20 cellular contexts compared by ENCODE assay signal in genomic region chr9:133888779-133889491, GRCh38.
A peak's percentile ranks its signal among the peaks of the same experiment; 100 is the strongest.
DNase-seq lines count a peak whose midpoint lies in the region; FAIRE-seq and TF ChIP-seq lines count a peak whose summit lies in the region.
"Had no signal": no experiment of that assay in that cellular context is flagged by ENCODE, and none has a peak within 500 bp of the region (broad histone marks: within the 10 kb centered on the region; RNA-seq: fewer than 3 reads in every experiment).

No MANE protein-coding gene starts in this region.

- H3K27me3 Mint-ChIP-seq in astrocyte (ENCODE audit: low read depth, unreplicated experiment), result no peaks in the 10 kb centered on the region
- H3K27me3 Mint-ChIP-seq in mesothelial cell of epicardium (ENCODE audit: low read depth), result no peaks in the 10 kb centered on the region
- no peaks in the 10 kb centered on the region for H3K27me3 Mint-ChIP-seq in T-helper 2 cell treated with Interferon-gamma antibody and Interleukin-4, amounts not matched to agents 5 μg/mL and 100 μg/mL, for 36 hours (ENCODE audit: low read depth)

- no peak for FAIRE-seq in astrocyte (lab: Jason Lieb, UNC)
- FAIRE-seq: endothelial cell of umbilical vein, K562, urothelium cell line had no signal

- H3K9ac ChIP-seq in HUES6 (ENCODE audit: low read length) (peak overlapping the region; percentile 52), astrocyte (ENCODE audit: low read length) (peak overlapping the region; percentile 43)

- H3K4me3 Mint-ChIP-seq in astrocyte (ENCODE audit: unreplicated experiment) (no peak overlapping the region), mesothelial cell of epicardium (peak overlapping the region; percentile 17)
- no peak overlapping the region for H3K4me3 Mint-ChIP-seq in T-helper 2 cell treated with Interferon-gamma antibody and Interleukin-4, amounts not matched to agents 5 μg/mL and 100 μg/mL, for 36 hours
- H3K4me3 Mint-ChIP-seq: natural killer cell had no signal

- H3K36me3 ChIP-seq in HUES6 (ENCODE audit: control insufficient read depth, insufficient read depth, low read length) (peaks cover 4% of the 10 kb centered on the region; the same call in 1 of the 2 replicates), astrocyte (ENCODE audit: insufficient read depth, low read length) (no peaks in the 10 kb centered on the region)

- peaks cover 17% of the 10 kb centered on the region for H3K36me3 Mint-ChIP-seq in astrocyte (ENCODE audit: low read depth, unreplicated experiment)
- peaks cover 4% of the 10 kb centered on the region for H3K36me3 Mint-ChIP-seq in mesothelial cell of epicardium
- H3K36me3 Mint-ChIP-seq in T-helper 2 cell treated with Interferon-gamma antibody and Interleukin-4, amounts not matched to agents 5 μg/mL and 100 μg/mL, for 36 hours (ENCODE audit: low read depth), result no peaks in the 10 kb centered on the region
- H3K36me3 Mint-ChIP-seq: natural killer cell had no signal

- H3K4me1 ChIP-seq in HUES6 (ENCODE audit: control insufficient read depth, insufficient read depth, low read length) (peaks cover 60% of the 10 kb centered on the region), astrocyte (ENCODE audit: insufficient read depth, low read length) (peaks cover 26% of the 10 kb centered on the region)

- no peak overlapping the region for H2AFZ ChIP-seq in astrocyte (ENCODE audit: low read depth, low read length)

- H3K27me3 ChIP-seq in HUES6 (ENCODE audit: control insufficient read depth, insufficient read depth, low read length), result no peaks in the 10 kb centered on the region
- no peaks in the 10 kb centered on the region for H3K27me3 ChIP-seq in astrocyte (ENCODE audit: insufficient read depth, low read length)

- H3K27ac Mint-ChIP-seq in astrocyte (ENCODE audit: unreplicated experiment) (peak overlapping the region; percentile 53), mesothelial cell of epicardium (peak overlapping the region; percentile 87)
- no peak overlapping the region for H3K27ac Mint-ChIP-seq in T-helper 2 cell treated with Interferon-gamma antibody and Interleukin-4, amounts not matched to agents 5 μg/mL and 100 μg/mL, for 36 hours
- H3K27ac Mint-ChIP-seq: natural killer cell had no signal

- peaks cover 3% of the 10 kb centered on the region; the same call in 1 of the 2 replicates for H3K9me3 ChIP-seq in HUES6 (ENCODE audit: control insufficient read depth, insufficient read depth, low read depth, low read length)
- H3K9me3 ChIP-seq in astrocyte (ENCODE audit: insufficient read depth, low read depth, low read length), result no peaks in the 10 kb centered on the region

- DNase-seq in COLO668 (lab: John Stamatoyannopoulos, UW; ENCODE audit: unreplicated experiment) (peak; percentile 65), astrocyte (ENCODE audit: low read depth) (no peak), mesothelial cell of epicardium (ENCODE audit: low spot score in 2 of 2, unreplicated experiment in 2 of 2) (no peak), NK-92 (lab: John Stamatoyannopoulos, UW; ENCODE audit: unreplicated experiment) (no peak), NCI-H146 treated with DMSO at 0.1 percent for 48 hours (lab: John Stamatoyannopoulos, UW; ENCODE audit: unreplicated experiment) (no peak), NCI-H1092 (lab: John Stamatoyannopoulos, UW) (no peak)
- no peak for DNase-seq in T-helper 2 cell treated with Interferon-gamma antibody and Interleukin-4, amounts not matched to agents 5 μg/mL and 100 μg/mL, for 36 hours (ENCODE audit: low spot score)
- DNase-seq: activated CD8-positive, alpha-beta memory T cell treated with anti-CD3 and anti-CD28 coated beads, Interleukin-2, amount 50 U/mL, for 4 hours; activated naive CD4-positive, alpha-beta T cell treated with anti-CD3 and anti-CD28 coated beads, Interleukin-2, amount 50 U/mL, for 16 hours; central memory CD4-positive, alpha-beta T cell; GDM1; GOT3; left cardiac atrium; natural killer cell; NCI-H1694; stimulated activated naive CD4-positive, alpha-beta T cell treated with Interleukin-2 at 50 U/mL for 16 hours had no signal

- H3K4me3 ChIP-seq in HUES6 (ENCODE audit: low read depth, low read length) (no peak overlapping the region), astrocyte (ENCODE audit: insufficient read depth, low read depth, low read length) (no peak overlapping the region)
- H3K4me3 ChIP-seq: K562 had no signal

- H3K4me1 Mint-ChIP-seq in astrocyte (ENCODE audit: low read depth, unreplicated experiment) (peaks cover 29% of the 10 kb centered on the region), mesothelial cell of epicardium (peaks cover 54% of the 10 kb centered on the region)
- H3K4me1 Mint-ChIP-seq in T-helper 2 cell treated with Interferon-gamma antibody and Interleukin-4, amounts not matched to agents 5 μg/mL and 100 μg/mL, for 36 hours (ENCODE audit: low read depth), result no peaks in the 10 kb centered on the region
- H3K4me1 Mint-ChIP-seq: natural killer cell had no signal

- TF ChIP-seq CTCF in astrocyte (IDR thresholded peaks at IDR 0.05; ENCODE audit: insufficient read depth, low read depth, low read length) (no peak), mesothelial cell of epicardium (IDR thresholded peaks at IDR 0.05; ENCODE audit: unreplicated experiment) (no peak)

- peak overlapping the region; percentile 77 for H3K27ac ChIP-seq in HUES6 (ENCODE audit: low read depth, low read length)
- peak overlapping the region; percentile 33 for H3K27ac ChIP-seq in astrocyte (ENCODE audit: low read depth, low read length)

- H3K79me2 ChIP-seq in astrocyte (ENCODE audit: insufficient read depth, low read length), result peaks cover 80% of the 10 kb centered on the region

- peak overlapping the region; percentile 39 for H3K4me2 ChIP-seq in astrocyte (ENCODE audit: low read length)

- H4K20me1 ChIP-seq in astrocyte (ENCODE audit: insufficient read depth, low read length), result peaks cover 57% of the 10 kb centered on the region

- H3K9me3 Mint-ChIP-seq in astrocyte (ENCODE audit: unreplicated experiment), result no peaks in the 10 kb centered on the region
- no peaks in the 10 kb centered on the region for H3K9me3 Mint-ChIP-seq in mesothelial cell of epicardium
- H3K9me3 Mint-ChIP-seq in T-helper 2 cell treated with Interferon-gamma antibody and Interleukin-4, amounts not matched to agents 5 μg/mL and 100 μg/mL, for 36 hours, result no peaks in the 10 kb centered on the region
- H3K9me3 Mint-ChIP-seq: natural killer cell had no signal
